ENCODE assay signal across 8 cellular contexts in genomic region chr15:76139368-76140068, GRCh38.
DNase-seq lines count a peak whose midpoint lies in the region; ATAC-seq, FAIRE-seq and TF ChIP-seq lines count a peak whose summit lies in the region.

No MANE protein-coding gene starts in this region.

- no peak overlapping the region for H3K27ac Mint-ChIP-seq in activated CD4-positive, alpha-beta T cell treated with anti-CD3 and anti-CD28 coated beads for 36 hours

- no peaks in the 10 kb centered on the region for H3K79me2 ChIP-seq in HepG2 (ENCODE audit: insufficient read depth, low read length)

- H3K36me3 ChIP-seq in colonic mucosa (no peaks in the 10 kb centered on the region), HepG2 (replicated peaks in 1 of 2; ENCODE audit: control insufficient read depth in 1 of 2, insufficient read depth in 2 of 2, low read length in 2 of 2) (no peaks in the 10 kb centered on the region)

- in situ Hi-C loops in HepG2 (cut with HindIII; ENCODE audit: extremely low pct_ligation_motif_present, low pct_unique_long_range_greater_than_20kb), result loop anchor here (5.0 kb wide), 2 partner anchors 82 to 327 kb away; partner anchors contain the start of gene TMEM266

- peak; percentile 96 for TF ChIP-seq CTCF in colonic mucosa (IDR thresholded peaks at IDR 0.05)
- peak; percentile 90 for TF ChIP-seq CTCF in HepG2 (CRISPR knock-in tag; IDR thresholded peaks at IDR 0.05)

- H3K27me3 ChIP-seq in colonic mucosa, result no peaks in the 10 kb centered on the region
- peaks cover 1 to 20% of the 10 kb centered on the region in 2 experiments; a peak in 4 of 5 replicates for H3K27me3 ChIP-seq in HepG2 (ENCODE audit: control insufficient read depth in 1 of 2, insufficient read depth in 2 of 2, low read length in 2 of 2)

- POLR2A ChIA-PET in HEK293T (lab: Yijun Ruan, JAX), result interaction anchor here (0.6 to 1.4 kb wide), 4 partner anchors 11 to 83 kb away, joined by 3 to 5 read pairs (median 4); partner anchors contain the start of gene TMEM266
- POLR2A ChIA-PET in activated CD4-positive, alpha-beta T cell treated with anti-CD3 and anti-CD28 coated beads for 36 hours (lab: Charles Lee), result no interaction called here
- POLR2A ChIA-PET in HepG2 (lab: Yijun Ruan, JAX), result no interaction called here

- DNase-seq in DMS153 (lab: John Stamatoyannopoulos, UW) (peak; percentile 16), HEK293T (ENCODE audit: extremely low spot score) (peak; percentile 90), NCI-H2227 (lab: John Stamatoyannopoulos, UW; ENCODE audit: unreplicated experiment) (peak; percentile 68), colonic mucosa (peak; percentile 78), HepG2 (ENCODE audit: low spot score) (peak; percentile 57)
- DNase-seq in activated CD4-positive, alpha-beta T cell treated with anti-CD3 and anti-CD28 coated beads for 36 hours, result peak; percentile 88
- DNase-seq in stimulated activated CD4-positive, alpha-beta T cell treated with anti-CD3 and anti-CD28 coated beads, TNF-alpha, amount 100 ng/mL, for 24 hours (ENCODE audit: low read depth in 3 of 3), result peak; percentile 58 to 71 (median 66)

- peaks cover 10% of the 10 kb centered on the region for H3K4me1 Mint-ChIP-seq in activated CD4-positive, alpha-beta T cell treated with anti-CD3 and anti-CD28 coated beads for 36 hours

- H3K36me3 Mint-ChIP-seq in activated CD4-positive, alpha-beta T cell treated with anti-CD3 and anti-CD28 coated beads for 36 hours (ENCODE audit: low read depth), result no peaks in the 10 kb centered on the region

- CTCF ChIA-PET in HEK293T (lab: Yijun Ruan, JAX), result interaction anchor here (0.6 to 7.0 kb wide), 28 partner anchors 10 to 1346 kb away, joined by 3 to 132 read pairs (median 4); partner anchors contain the start of gene TMEM266
- CTCF ChIA-PET in activated CD4-positive, alpha-beta T cell treated with anti-CD3 and anti-CD28 coated beads for 36 hours (lab: Charles Lee), result interaction anchor here (0.5 to 8.3 kb wide), 38 partner anchors 9 to 803 kb away, joined by 3 to 168 read pairs (median 3); partner anchors contain the start of gene TMEM266
- CTCF ChIA-PET in HepG2 (lab: Yijun Ruan, JAX; ENCODE audit: low intra/inter-chr PET ratio, low total read pairs), result interaction anchor here (0.5 to 5.3 kb wide), 3 partner anchors 54 to 330 kb away, joined by 3 to 71 read pairs (median 6); partner anchors contain the start of gene TMEM266

- peak overlapping the region in 1 of 2 donors; percentile 39 for H3K9ac ChIP-seq in colonic mucosa (ENCODE audit: low read depth in 2 of 2, low read length in 2 of 2)
- H3K9ac ChIP-seq in HepG2 (ENCODE audit: insufficient read depth, low read depth, low read length), result no peak overlapping the region

- TF ChIP-seq POLR2A in HepG2 (IDR thresholded peaks at IDR 0.05; ENCODE audit: insufficient read depth in 1 of 2, low read depth in 2 of 2, low read length in 2 of 2), result no peak

- no peak overlapping the region for H3K4me3 Mint-ChIP-seq in activated CD4-positive, alpha-beta T cell treated with anti-CD3 and anti-CD28 coated beads for 36 hours

- no peak for TF ChIP-seq EP300 in HepG2 (IDR thresholded peaks at IDR 0.05; ENCODE audit: low read depth in 2 of 2, low read length in 2 of 2)
- TF ChIP-seq EP300 in HepG2 (CRISPR knock-in tag; IDR thresholded peaks at IDR 0.05; ENCODE audit: borderline replicate concordance), result no peak

- H3K4me1 ChIP-seq in colonic mucosa, result peaks cover 3% of the 10 kb centered on the region
- H3K4me1 ChIP-seq in HepG2 (ENCODE audit: insufficient read depth, low read length), result no peaks in the 10 kb centered on the region

- intact Hi-C loops in activated CD4-positive, alpha-beta T cell treated with anti-CD3 and anti-CD28 coated beads for 36 hours (cut with DNase I, micrococcal nuclease), result loop anchor here (1.0 to 2.0 kb wide), 3 partner anchors 82 to 411 kb away; no protein-coding TSS in a partner anchor
- intact Hi-C loops in colonic mucosa (cut with DNase I), result loop anchor here (5.0 kb wide), 1 partner anchor 327 kb away; no protein-coding TSS in a partner anchor
- intact Hi-C loops in HepG2 (cut with micrococcal nuclease; ENCODE audit: unreplicated experiment), result loop anchor here (1.0 kb wide), 1 partner anchor 82 kb away; no protein-coding TSS in a partner anchor

- H3K4me3 ChIP-seq in colonic mucosa (no peak overlapping the region), HepG2 (replicated peaks in 1 of 3; ENCODE audit: insufficient read depth in 1 of 3, low read depth in 2 of 3, low read length in 3 of 3) (no peak overlapping the region)

- 0% methylated on average over 3 of the region's 16 CpGs for WGBS in HepG2 (ENCODE audit: low lambda C conversion rate)

- no peak overlapping the region for H2AFZ ChIP-seq in HepG2 (ENCODE audit: low read length)

- ATAC-seq in activated CD4-positive, alpha-beta T cell treated with anti-CD3 and anti-CD28 coated beads for 36 hours, result peak; percentile 94
- ATAC-seq in HepG2 (peak; percentile 89), GM18519 (IDR thresholded peaks at IDR 0.05; ENCODE audit: low FRiP score, unreplicated experiment) (no peak)

- H3K27ac ChIP-seq in colonic mucosa (no peak overlapping the region), HepG2 (ENCODE audit: extremely low read length, insufficient read depth, low read length) (no peak overlapping the region)

- no peaks in the 10 kb centered on the region for H3K9me3 ChIP-seq in colonic mucosa
- no peaks in the 10 kb centered on the region for H3K9me3 ChIP-seq in HepG2 (ENCODE audit: low read length)

- H3K4me2 ChIP-seq in HepG2 (ENCODE audit: low read depth, low read length), result no peak overlapping the region

- FAIRE-seq in HepG2 (lab: Jason Lieb, UNC), result peak; percentile 85

- H3K9me3 Mint-ChIP-seq in activated CD4-positive, alpha-beta T cell treated with anti-CD3 and anti-CD28 coated beads for 36 hours (ENCODE audit: low read depth), result no peaks in the 10 kb centered on the region

- peaks cover 25% of the 10 kb centered on the region for H3K27me3 Mint-ChIP-seq in activated CD4-positive, alpha-beta T cell treated with anti-CD3 and anti-CD28 coated beads for 36 hours

- H4K20me1 ChIP-seq in HepG2 (ENCODE audit: insufficient read depth, low read length), result no peaks in the 10 kb centered on the region

- BruUV-seq in HepG2 (replicated peaks; lab: Mats Ljungman, UMichigan), result no TSS peak

- TF ChIP-seq RAD21 in HepG2 (CRISPR knock-in tag; IDR thresholded peaks at IDR 0.05), result peak; percentile 91

TF ChIP-seq in HEK293T, 16 proteins besides CTCF, POLR2A, EP300 and RAD21:
- TF ChIP-seq HDGF (IDR thresholded peaks at IDR 0.05; ENCODE audit: borderline replicate concordance) (0 out of 2 replicates have a peak, but pooled peaks have one; percentile 44), ZNF384 (IDR thresholded peaks at IDR 0.05) (no peak)

TF ChIP-seq in HepG2, 621 proteins besides CTCF, POLR2A, EP300 and RAD21 (continues in another document):
- no peak for TF ChIP-seq EHMT2 (IDR thresholded peaks at IDR 0.05; ENCODE audit: borderline replicate concordance, low read depth, low read length)
- TF ChIP-seq HNF1B (CRISPR knock-in tag; IDR thresholded peaks at IDR 0.05), result peak; percentile 45; the same call in 1 of the 2 replicates
- peak; percentile 20; the same call in 1 of the 2 replicates for TF ChIP-seq PATZ1 (CRISPR knock-in tag; IDR thresholded peaks at IDR 0.05)
- TF ChIP-seq TAF1 (CRISPR knock-in tag; IDR thresholded peaks at IDR 0.05), result no peak
- peak; percentile 95 for TF ChIP-seq SMC3 (IDR thresholded peaks at IDR 0.05; ENCODE audit: low read length)
- peak; percentile 25; the same call in 1 of the 2 replicates for TF ChIP-seq ZNF331 (CRISPR knock-in tag; IDR thresholded peaks at IDR 0.05)
- peak; percentile 45; the same call in 1 of the 2 replicates for TF ChIP-seq ZNF580 (CRISPR knock-in tag; IDR thresholded peaks at IDR 0.05; ENCODE audit: borderline replicate concordance, low read depth)
- TF ChIP-seq SALL1 (CRISPR knock-in tag; IDR thresholded peaks at IDR 0.05), result peak; percentile 36
- peak; percentile 93 for TF ChIP-seq STAG1 (CRISPR knock-in tag; IDR thresholded peaks at IDR 0.05)
- no peak for TF ChIP-seq MTF1 (CRISPR knock-in tag; IDR thresholded peaks at IDR 0.05)
- TF ChIP-seq ZNF414 (CRISPR knock-in tag; IDR thresholded peaks at IDR 0.05), result no peak

Comparison
In these comparisons a context has a peak if more than half of its experiments do, and no peak if none do; other contexts are left out.
1. DNase-seq: peak in every context shown above with its lines; median percentile 90 in HEK293T; 88 in activated CD4-positive, alpha-beta T cell treated with anti-CD3 and anti-CD28 coated beads for 36 hours; 78 in colonic mucosa; 68 in NCI-H2227; 66 in stimulated activated CD4-positive, alpha-beta T cell treated with anti-CD3 and anti-CD28 coated beads, TNF-alpha, amount 100 ng/mL, for 24 hours; 57 in HepG2; 16 in DMS153.